ENCODE assay signal across 1 cellular context in the genomic region with DNA sequence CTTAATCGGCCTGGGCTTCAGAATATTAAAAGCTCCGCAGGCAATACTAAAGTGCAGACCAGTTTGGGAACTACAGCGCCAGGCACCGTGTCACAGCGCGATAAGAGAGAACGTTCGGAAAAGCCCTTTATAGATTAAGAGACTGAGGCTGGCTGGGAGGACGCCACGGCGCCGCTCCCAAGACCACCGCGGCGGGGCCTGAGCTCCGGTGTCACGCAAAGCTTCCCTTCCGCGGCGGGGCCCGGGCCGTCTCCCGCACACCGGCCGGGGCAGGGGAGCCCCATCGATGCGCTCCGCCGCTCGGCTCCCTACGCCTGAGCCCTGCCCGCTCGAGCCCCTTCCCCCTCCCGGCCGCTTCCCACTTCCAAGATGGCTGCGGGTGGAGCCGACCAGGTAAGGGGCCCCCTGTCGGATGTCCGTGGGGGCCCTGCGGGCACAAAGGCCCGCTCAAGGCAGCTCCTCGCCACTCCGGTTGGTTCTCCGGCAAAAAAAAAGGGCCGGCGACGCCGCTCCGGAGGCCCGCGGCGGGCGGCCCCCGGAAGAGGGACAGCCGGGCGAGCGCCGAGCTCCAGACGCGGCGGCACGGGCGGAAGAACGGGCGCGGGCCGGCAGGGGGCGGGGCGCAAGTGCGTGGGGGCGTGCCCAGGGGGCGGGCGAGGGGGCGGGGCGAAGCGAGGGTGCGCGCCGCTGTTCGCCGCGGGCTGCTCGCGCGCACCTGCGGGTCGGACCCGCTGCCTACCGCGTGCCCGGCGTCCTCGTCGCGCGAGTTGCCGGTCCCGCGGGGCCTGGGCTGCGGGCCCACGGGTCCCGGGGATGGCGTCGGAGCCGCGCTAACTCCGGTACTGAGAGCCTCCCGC.
A peak's percentile ranks its signal among the peaks of the same experiment; 100 is the strongest.
TF ChIP-seq lines count a peak whose summit lies in the region.

A gene with protein sequence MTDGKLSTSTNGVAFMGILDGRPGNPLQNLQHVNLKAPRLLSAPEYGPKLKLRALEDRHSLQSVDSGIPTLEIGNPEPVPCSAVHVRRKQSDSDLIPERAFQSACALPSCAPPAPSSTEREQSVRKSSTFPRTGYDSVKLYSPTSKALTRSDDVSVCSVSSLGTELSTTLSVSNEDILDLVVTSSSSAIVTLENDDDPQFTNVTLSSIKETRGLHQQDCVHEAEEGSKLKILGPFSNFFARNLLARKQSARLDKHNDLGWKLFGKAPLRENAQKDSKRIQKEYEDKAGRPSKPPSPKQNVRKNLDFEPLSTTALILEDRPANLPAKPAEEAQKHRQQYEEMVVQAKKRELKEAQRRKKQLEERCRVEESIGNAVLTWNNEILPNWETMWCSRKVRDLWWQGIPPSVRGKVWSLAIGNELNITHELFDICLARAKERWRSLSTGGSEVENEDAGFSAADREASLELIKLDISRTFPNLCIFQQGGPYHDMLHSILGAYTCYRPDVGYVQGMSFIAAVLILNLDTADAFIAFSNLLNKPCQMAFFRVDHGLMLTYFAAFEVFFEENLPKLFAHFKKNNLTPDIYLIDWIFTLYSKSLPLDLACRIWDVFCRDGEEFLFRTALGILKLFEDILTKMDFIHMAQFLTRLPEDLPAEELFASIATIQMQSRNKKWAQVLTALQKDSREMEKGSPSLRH (plus strand): TSS at position 714 of the 857 bp plus-strand sequence. CDS start 13,564 bp downstream, outside the sequence.

TF ChIP-seq in K562, 482 proteins besides CTCF, POLR2A, EP300 and RAD21 (continued from another document and continues in another):
- TF ChIP-seq PCBP1 (IDR thresholded peaks at IDR 0.05; ENCODE audit: low read depth, low read length, poor library complexity, severe bottlenecking) (peak; percentile 93), PHB2 (IDR thresholded peaks at IDR 0.05; ENCODE audit: low read depth) (no peak), OTX1 (CRISPR knock-in tag; IDR thresholded peaks at IDR 0.05) (no peak), NCOA6 (IDR thresholded peaks at IDR 0.05) (no peak), CREBBP (IDR thresholded peaks at IDR 0.05; ENCODE audit: low read depth, low read length) (no peak), ZNF584 (CRISPR knock-in tag; IDR thresholded peaks at IDR 0.05; ENCODE audit: low read depth) (no peak), KAT7 (CRISPR knock-in tag; IDR thresholded peaks at IDR 0.05; ENCODE audit: borderline replicate concordance) (no peak), NCOA1 (IDR thresholded peaks at IDR 0.05; ENCODE audit: low read depth) (no peak), EHMT2 (IDR thresholded peaks at IDR 0.05) (no peak), TAF7 (tag; IDR thresholded peaks at IDR 0.05) (peak; percentile 96), KHSRP (IDR thresholded peaks at IDR 0.05) (no peak), ZNF24 (IDR thresholded peaks at IDR 0.05) (no peak), FUS (optimal IDR thresholded peaks at IDR 0.05; ENCODE audit: low read depth, low read length) (peak; percentile 25), ZBTB17 (CRISPR knock-in tag; IDR thresholded peaks at IDR 0.05) (peak; percentile 99), SMAD2 (IDR thresholded peaks at IDR 0.05; ENCODE audit: low read depth, low read length) (no peak), KLF6 (CRISPR knock-in tag; IDR thresholded peaks at IDR 0.05; ENCODE audit: borderline replicate concordance) (no peak), HNRNPK (IDR thresholded peaks at IDR 0.05; ENCODE audit: low read depth, low read length, poor library complexity, severe bottlenecking) (no peak), NR4A1 (CRISPR knock-in tag; IDR thresholded peaks at IDR 0.05) (no peak), NR4A1 (tag; IDR thresholded peaks at IDR 0.05) (no peak), BHLHE40 (IDR thresholded peaks at IDR 0.05; ENCODE audit: low read length) (peak; percentile 79), HMGN3 (IDR thresholded peaks at IDR 0.05; ENCODE audit: borderline replicate concordance, extremely low read depth, insufficient read length, low read depth, low read length) (no peak), HDGF (IDR thresholded peaks at IDR 0.05) (no peak), HNRNPH1 (optimal IDR thresholded peaks at IDR 0.05; ENCODE audit: low read depth, low read length) (no peak), BRF1 (IDR thresholded peaks at IDR 0.05; ENCODE audit: borderline replicate concordance, extremely low read depth, insufficient read length) (no peak), NR3C1 (CRISPR knock-in tag; IDR thresholded peaks at IDR 0.05) (no peak), SETDB1 (IDR thresholded peaks at IDR 0.05; ENCODE audit: low read length) (no peak), FOXM1 (IDR thresholded peaks at IDR 0.05; ENCODE audit: low read depth) (peak; percentile 54; the same call in 1 of the 2 replicates), FOXM1 (CRISPR knock-in tag; IDR thresholded peaks at IDR 0.05; ENCODE audit: low read depth) (no peak), MBD2 (IDR thresholded peaks at IDR 0.05; ENCODE audit: borderline replicate concordance, low read depth) (peak; percentile 48; the same call in 1 of the 2 replicates), CBX5 (IDR thresholded peaks at IDR 0.05; ENCODE audit: borderline replicate concordance, low read depth) (no peak), NRF1 (conservative IDR thresholded peaks at IDR 0.05 in 1 of 2, IDR thresholded peaks at IDR 0.05 in 1 of 2) (peak; percentile 66 to 79), ZNF707 (CRISPR knock-in tag; conservative IDR thresholded peaks at IDR 0.05) (no peak), BMI1 (IDR thresholded peaks at IDR 0.05; ENCODE audit: low read length) (no peak), TRIM24 (IDR thresholded peaks at IDR 0.05) (0 out of 4 replicates have a peak, but pooled peaks of 1 of the 2 experiments have one; percentile 6), ZNF175 (CRISPR knock-in tag; IDR thresholded peaks at IDR 0.05; ENCODE audit: low read depth) (no peak), GABPB1 (CRISPR knock-in tag; IDR thresholded peaks at IDR 0.05) (peak; percentile 77), ZNF780A (CRISPR knock-in tag; IDR thresholded peaks at IDR 0.05) (no peak), ZFP36 (IDR thresholded peaks at IDR 0.05; ENCODE audit: low read depth, low read length, partially characterized antibody) (no peak), SAFB (IDR thresholded peaks at IDR 0.05; ENCODE audit: borderline replicate concordance, low read depth, low read length) (peak; percentile 94), FOXK1 (CRISPR knock-in tag; IDR thresholded peaks at IDR 0.05; ENCODE audit: borderline replicate concordance) (no peak)
- TF ChIP-seq, protein P1, sequence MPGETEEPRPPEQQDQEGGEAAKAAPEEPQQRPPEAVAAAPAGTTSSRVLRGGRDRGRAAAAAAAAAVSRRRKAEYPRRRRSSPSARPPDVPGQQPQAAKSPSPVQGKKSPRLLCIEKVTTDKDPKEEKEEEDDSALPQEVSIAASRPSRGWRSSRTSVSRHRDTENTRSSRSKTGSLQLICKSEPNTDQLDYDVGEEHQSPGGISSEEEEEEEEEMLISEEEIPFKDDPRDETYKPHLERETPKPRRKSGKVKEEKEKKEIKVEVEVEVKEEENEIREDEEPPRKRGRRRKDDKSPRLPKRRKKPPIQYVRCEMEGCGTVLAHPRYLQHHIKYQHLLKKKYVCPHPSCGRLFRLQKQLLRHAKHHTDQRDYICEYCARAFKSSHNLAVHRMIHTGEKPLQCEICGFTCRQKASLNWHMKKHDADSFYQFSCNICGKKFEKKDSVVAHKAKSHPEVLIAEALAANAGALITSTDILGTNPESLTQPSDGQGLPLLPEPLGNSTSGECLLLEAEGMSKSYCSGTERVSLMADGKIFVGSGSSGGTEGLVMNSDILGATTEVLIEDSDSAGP (CRISPR knock-in tag; IDR thresholded peaks at IDR 0.05): no peak
- TF ChIP-seq, protein P2, sequence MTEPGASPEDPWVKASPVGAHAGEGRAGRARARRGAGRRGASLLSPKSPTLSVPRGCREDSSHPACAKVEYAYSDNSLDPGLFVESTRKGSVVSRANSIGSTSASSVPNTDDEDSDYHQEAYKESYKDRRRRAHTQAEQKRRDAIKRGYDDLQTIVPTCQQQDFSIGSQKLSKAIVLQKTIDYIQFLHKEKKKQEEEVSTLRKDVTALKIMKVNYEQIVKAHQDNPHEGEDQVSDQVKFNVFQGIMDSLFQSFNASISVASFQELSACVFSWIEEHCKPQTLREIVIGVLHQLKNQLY (CRISPR knock-in tag; conservative IDR thresholded peaks at IDR 0.05): no peak
- TF ChIP-seq, protein P3, sequence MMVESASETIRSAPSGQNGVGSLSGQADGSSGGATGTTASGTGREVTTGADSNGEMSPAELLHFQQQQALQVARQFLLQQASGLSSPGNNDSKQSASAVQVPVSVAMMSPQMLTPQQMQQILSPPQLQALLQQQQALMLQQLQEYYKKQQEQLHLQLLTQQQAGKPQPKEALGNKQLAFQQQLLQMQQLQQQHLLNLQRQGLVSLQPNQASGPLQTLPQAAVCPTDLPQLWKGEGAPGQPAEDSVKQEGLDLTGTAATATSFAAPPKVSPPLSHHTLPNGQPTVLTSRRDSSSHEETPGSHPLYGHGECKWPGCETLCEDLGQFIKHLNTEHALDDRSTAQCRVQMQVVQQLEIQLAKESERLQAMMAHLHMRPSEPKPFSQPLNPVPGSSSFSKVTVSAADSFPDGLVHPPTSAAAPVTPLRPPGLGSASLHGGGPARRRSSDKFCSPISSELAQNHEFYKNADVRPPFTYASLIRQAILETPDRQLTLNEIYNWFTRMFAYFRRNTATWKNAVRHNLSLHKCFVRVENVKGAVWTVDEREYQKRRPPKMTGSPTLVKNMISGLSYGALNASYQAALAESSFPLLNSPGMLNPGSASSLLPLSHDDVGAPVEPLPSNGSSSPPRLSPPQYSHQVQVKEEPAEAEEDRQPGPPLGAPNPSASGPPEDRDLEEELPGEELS (CRISPR knock-in tag; IDR thresholded peaks at IDR 0.05; ENCODE audit: borderline replicate concordance): no peak
- TF ChIP-seq, protein P4, sequence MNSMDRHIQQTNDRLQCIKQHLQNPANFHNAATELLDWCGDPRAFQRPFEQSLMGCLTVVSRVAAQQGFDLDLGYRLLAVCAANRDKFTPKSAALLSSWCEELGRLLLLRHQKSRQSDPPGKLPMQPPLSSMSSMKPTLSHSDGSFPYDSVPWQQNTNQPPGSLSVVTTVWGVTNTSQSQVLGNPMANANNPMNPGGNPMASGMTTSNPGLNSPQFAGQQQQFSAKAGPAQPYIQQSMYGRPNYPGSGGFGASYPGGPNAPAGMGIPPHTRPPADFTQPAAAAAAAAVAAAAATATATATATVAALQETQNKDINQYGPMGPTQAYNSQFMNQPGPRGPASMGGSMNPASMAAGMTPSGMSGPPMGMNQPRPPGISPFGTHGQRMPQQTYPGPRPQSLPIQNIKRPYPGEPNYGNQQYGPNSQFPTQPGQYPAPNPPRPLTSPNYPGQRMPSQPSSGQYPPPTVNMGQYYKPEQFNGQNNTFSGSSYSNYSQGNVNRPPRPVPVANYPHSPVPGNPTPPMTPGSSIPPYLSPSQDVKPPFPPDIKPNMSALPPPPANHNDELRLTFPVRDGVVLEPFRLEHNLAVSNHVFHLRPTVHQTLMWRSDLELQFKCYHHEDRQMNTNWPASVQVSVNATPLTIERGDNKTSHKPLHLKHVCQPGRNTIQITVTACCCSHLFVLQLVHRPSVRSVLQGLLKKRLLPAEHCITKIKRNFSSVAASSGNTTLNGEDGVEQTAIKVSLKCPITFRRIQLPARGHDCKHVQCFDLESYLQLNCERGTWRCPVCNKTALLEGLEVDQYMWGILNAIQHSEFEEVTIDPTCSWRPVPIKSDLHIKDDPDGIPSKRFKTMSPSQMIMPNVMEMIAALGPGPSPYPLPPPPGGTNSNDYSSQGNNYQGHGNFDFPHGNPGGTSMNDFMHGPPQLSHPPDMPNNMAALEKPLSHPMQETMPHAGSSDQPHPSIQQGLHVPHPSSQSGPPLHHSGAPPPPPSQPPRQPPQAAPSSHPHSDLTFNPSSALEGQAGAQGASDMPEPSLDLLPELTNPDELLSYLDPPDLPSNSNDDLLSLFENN (IDR thresholded peaks at IDR 0.05; ENCODE audit: low read depth in 2 of 2, low read length in 2 of 2): peak in 1 of 2 experiments; percentile 87; a peak in 2 of 4 replicates
- TF ChIP-seq, protein P5, sequence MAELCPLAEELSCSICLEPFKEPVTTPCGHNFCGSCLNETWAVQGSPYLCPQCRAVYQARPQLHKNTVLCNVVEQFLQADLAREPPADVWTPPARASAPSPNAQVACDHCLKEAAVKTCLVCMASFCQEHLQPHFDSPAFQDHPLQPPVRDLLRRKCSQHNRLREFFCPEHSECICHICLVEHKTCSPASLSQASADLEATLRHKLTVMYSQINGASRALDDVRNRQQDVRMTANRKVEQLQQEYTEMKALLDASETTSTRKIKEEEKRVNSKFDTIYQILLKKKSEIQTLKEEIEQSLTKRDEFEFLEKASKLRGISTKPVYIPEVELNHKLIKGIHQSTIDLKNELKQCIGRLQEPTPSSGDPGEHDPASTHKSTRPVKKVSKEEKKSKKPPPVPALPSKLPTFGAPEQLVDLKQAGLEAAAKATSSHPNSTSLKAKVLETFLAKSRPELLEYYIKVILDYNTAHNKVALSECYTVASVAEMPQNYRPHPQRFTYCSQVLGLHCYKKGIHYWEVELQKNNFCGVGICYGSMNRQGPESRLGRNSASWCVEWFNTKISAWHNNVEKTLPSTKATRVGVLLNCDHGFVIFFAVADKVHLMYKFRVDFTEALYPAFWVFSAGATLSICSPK (IDR thresholded peaks at IDR 0.05; ENCODE audit: borderline replicate concordance): no peak
- TF ChIP-seq, protein P6, sequence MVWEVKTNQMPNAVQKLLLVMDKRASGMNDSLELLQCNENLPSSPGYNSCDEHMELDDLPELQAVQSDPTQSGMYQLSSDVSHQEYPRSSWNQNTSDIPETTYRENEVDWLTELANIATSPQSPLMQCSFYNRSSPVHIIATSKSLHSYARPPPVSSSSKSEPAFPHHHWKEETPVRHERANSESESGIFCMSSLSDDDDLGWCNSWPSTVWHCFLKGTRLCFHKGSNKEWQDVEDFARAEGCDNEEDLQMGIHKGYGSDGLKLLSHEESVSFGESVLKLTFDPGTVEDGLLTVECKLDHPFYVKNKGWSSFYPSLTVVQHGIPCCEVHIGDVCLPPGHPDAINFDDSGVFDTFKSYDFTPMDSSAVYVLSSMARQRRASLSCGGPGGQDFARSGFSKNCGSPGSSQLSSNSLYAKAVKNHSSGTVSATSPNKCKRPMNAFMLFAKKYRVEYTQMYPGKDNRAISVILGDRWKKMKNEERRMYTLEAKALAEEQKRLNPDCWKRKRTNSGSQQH (CRISPR knock-in tag; IDR thresholded peaks at IDR 0.05): no peak
- TF ChIP-seq, protein P7, sequence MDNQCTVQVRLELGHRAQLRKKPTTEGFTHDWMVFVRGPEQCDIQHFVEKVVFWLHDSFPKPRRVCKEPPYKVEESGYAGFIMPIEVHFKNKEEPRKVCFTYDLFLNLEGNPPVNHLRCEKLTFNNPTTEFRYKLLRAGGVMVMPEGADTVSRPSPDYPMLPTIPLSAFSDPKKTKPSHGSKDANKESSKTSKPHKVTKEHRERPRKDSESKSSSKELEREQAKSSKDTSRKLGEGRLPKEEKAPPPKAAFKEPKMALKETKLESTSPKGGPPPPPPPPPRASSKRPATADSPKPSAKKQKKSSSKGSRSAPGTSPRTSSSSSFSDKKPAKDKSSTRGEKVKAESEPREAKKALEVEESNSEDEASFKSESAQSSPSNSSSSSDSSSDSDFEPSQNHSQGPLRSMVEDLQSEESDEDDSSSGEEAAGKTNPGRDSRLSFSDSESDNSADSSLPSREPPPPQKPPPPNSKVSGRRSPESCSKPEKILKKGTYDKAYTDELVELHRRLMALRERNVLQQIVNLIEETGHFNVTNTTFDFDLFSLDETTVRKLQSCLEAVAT (IDR thresholded peaks at IDR 0.05): peak in 1 of 2 experiments; percentile 100; a peak in 2 of 4 replicates
